In genomic region chr1:233097546-233098254, GRCh38 we compare ENCODE assay signal across 18 cellular contexts.
DNase-seq lines count a peak whose midpoint lies in the region; ATAC-seq and TF ChIP-seq lines count a peak whose summit lies in the region.
"Had no signal": no experiment of that assay in that cellular context is flagged by ENCODE, and none has a peak within 500 bp of the region (broad histone marks: within the 10 kb centered on the region; RNA-seq: fewer than 3 reads in every experiment).

No MANE protein-coding gene starts in this region.

- TF ChIP-seq CTCF in left ventricle myocardium inferior (IDR thresholded peaks at IDR 0.05; ENCODE audit: borderline replicate concordance) (no peak), fibroblast of pulmonary artery (IDR thresholded peaks at IDR 0.05; ENCODE audit: low read length, missing control alignments) (no peak), smooth muscle cell (IDR thresholded peaks at IDR 0.05; ENCODE audit: borderline replicate concordance, insufficient read depth, poor library complexity, severe bottlenecking) (no peak), GM13977 (IDR thresholded peaks at IDR 0.05; ENCODE audit: extremely low read depth, insufficient read depth, missing control alignments) (no peak)

- H3K4me1 ChIP-seq in left ventricle myocardium inferior (peaks cover 34% of the 10 kb centered on the region), smooth muscle cell (ENCODE audit: low read depth) (no peaks in the 10 kb centered on the region)

- no peak overlapping the region for H2AFZ ChIP-seq in smooth muscle cell (ENCODE audit: low read depth)

- H3K9me3 ChIP-seq in left ventricle myocardium inferior (replicated peaks) = no peaks in the 10 kb centered on the region
- H3K9me3 ChIP-seq in smooth muscle cell (replicated peaks; ENCODE audit: low read depth) = no peaks in the 10 kb centered on the region
- H3K9me3 ChIP-seq: neutrophil had no signal

- H3K79me2 ChIP-seq in smooth muscle cell (ENCODE audit: low read depth) = no peaks in the 10 kb centered on the region

- H3K27me3 ChIP-seq in left ventricle myocardium inferior (ENCODE audit: low read depth) (no peaks in the 10 kb centered on the region), smooth muscle cell (ENCODE audit: low read depth) (peaks cover 5% of the 10 kb centered on the region)
- H3K27me3 ChIP-seq: neutrophil had no signal

- WGBS in smooth muscle cell (ENCODE audit: low lambda C conversion rate) = 91% methylated on average over 3 of the region's 3 CpGs

- no peak overlapping the region for H3K4me2 ChIP-seq in smooth muscle cell

- H3K4me3 ChIP-seq in left ventricle myocardium inferior (no peak overlapping the region), fibroblast of pulmonary artery (replicated peaks; ENCODE audit: low read depth, low read length) (no peak overlapping the region), smooth muscle cell (no peak overlapping the region)

- no peak overlapping the region for H3K9ac ChIP-seq in smooth muscle cell (ENCODE audit: low read depth)

- H3K36me3 ChIP-seq in left ventricle myocardium inferior (no peaks in the 10 kb centered on the region), smooth muscle cell (ENCODE audit: low read depth) (no peaks in the 10 kb centered on the region)
- H3K36me3 ChIP-seq: neutrophil had no signal

- DNase-seq in left cardiac atrium (no peak), left ventricle myocardium inferior (no peak), fibroblast of pulmonary artery (ENCODE audit: low read depth) (peak; percentile 30), smooth muscle cell (lab: John Stamatoyannopoulos, UW; ENCODE audit: unreplicated experiment) (no peak), GM13977 (ENCODE audit: low spot score) (no peak), posterior cingulate gyrus (no peak), DMS153 treated with DMSO at 0.1 percent for 48 hours (lab: John Stamatoyannopoulos, UW; ENCODE audit: unreplicated experiment) (no peak)
- DNase-seq: activated naive CD4-positive, alpha-beta T cell treated with Interleukin-2 at 50 U/mL for 16 hours; aorta; CD4-positive, alpha-beta T cell; DMS79 treated with DMSO at 0.1 percent for 48 hours; NCI-H1105 treated with DMSO at 0.1 percent for 48 hours; NCI-H526 treated with DMSO at 0.1 percent for 48 hours; right cardiac atrium; Right ventricle myocardium superior; stimulated activated CD4-positive, alpha-beta T cell treated with anti-CD3 and anti-CD28 coated beads, Interleukin-15, amount 100 ng/mL, for 24 hours had no signal

- H3F3A ChIP-seq in smooth muscle cell (ENCODE audit: low read depth) = no peaks in the 10 kb centered on the region

- intact Hi-C loops in left cardiac atrium (cut with DNase I) (no loop called here), left ventricle myocardium inferior (cut with micrococcal nuclease) (no loop called here), posterior cingulate gyrus (cut with DNase I) (no loop called here)

- in situ Hi-C loops in GM13977 (cut with MboI; ENCODE audit: low pct_unique_long_range_greater_than_20kb, low sequenced_read_pairs, unreplicated experiment) = no loop called here

- ATAC-seq in left cardiac atrium (peak; percentile 38 to 94), SK-N-SH treated with all-trans-retinoic acid at 6 μM for 48 hours (peak; percentile 61)
- ATAC-seq: right cardiac atrium had no signal

- no peaks in the 10 kb centered on the region for H4K20me1 ChIP-seq in smooth muscle cell (ENCODE audit: low read depth)

- H3K27ac ChIP-seq in left ventricle myocardium inferior (replicated peaks) (no peak overlapping the region), smooth muscle cell (ENCODE audit: low read depth) (peak overlapping the region; percentile 59)
- H3K27ac ChIP-seq: neutrophil had no signal

TF ChIP-seq in SK-N-SH treated with all-trans-retinoic acid at 6 μM for 48 hours, 23 proteins besides CTCF, POLR2A, EP300 and RAD21:
- TF ChIP-seq ZFP3 (CRISPR knock-in tag; IDR thresholded peaks at IDR 0.05) (no peak), ZC3H10 (CRISPR knock-in tag; IDR thresholded peaks at IDR 0.05) (no peak), ZNF565 (CRISPR knock-in tag; conservative IDR thresholded peaks at IDR 0.05; ENCODE audit: low read depth) (no peak), ARNTL (CRISPR knock-in tag; IDR thresholded peaks at IDR 0.05; ENCODE audit: borderline replicate concordance, low read depth) (no peak), OSR1 (CRISPR knock-in tag; IDR thresholded peaks at IDR 0.05) (no peak), ESRRG (CRISPR knock-in tag; IDR thresholded peaks at IDR 0.05) (no peak), GLIS3 (CRISPR knock-in tag; IDR thresholded peaks at IDR 0.05) (no peak), PATZ1 (CRISPR knock-in tag; IDR thresholded peaks at IDR 0.05; ENCODE audit: borderline replicate concordance) (no peak), ZFP30 (CRISPR knock-in tag; IDR thresholded peaks at IDR 0.05) (no peak), CSDC2 (CRISPR knock-in tag; IDR thresholded peaks at IDR 0.05) (no peak)
